ENCODE assay signal across 28 cellular contexts in genomic region chr2:196445991-196446390, GRCh38.
"Had no signal": no experiment of that assay in that cellular context is flagged by ENCODE, and none has a peak within 500 bp of the region (broad histone marks: within the 10 kb centered on the region; RNA-seq: fewer than 3 reads in every experiment).

No MANE protein-coding gene starts in this region.

- H3K4me1 ChIP-seq: suprapubic skin, testis, thyroid gland, tibial artery, tibial nerve, transverse colon, upper lobe of left lung, upper lobe of right lung, uterus, vagina had no signal

- H3K4me3 Mint-ChIP-seq: stimulated activated effector memory CD8-positive, alpha-beta T cell treated with anti-CD3 and anti-CD28 coated beads, Interleukin-12 subunit alpha, Interleukin-12 subunit beta, amount 100 ng/mL, for 72 hours; stimulated activated memory B cell treated with anti-CD40 and anti-IgM and Interleukin-4, amounts not matched to agents 10 μg/mL and 1 μg/mL and 100 μg/mL, for 72 hours; stimulated activated naive B cell treated with anti-CD40 and anti-IgM and Interleukin-4, amounts not matched to agents 10 μg/mL and 1 μg/mL and 100 μg/mL, for 72 hours; stimulated activated naive CD8-positive, alpha-beta T cell treated with anti-CD3 and anti-CD28 coated beads, Interleukin-15, amount 100 ng/mL, for 72 hours; stimulated activated naive CD8-positive, alpha-beta T cell treated with anti-CD3 and anti-CD28 coated beads, Interleukin-15, Interleukin-2, amounts not matched to agents 100 ng/mL and 50 ng/mL, for 24 hours; type B pancreatic cell had no signal

- H3K27me3 Mint-ChIP-seq: stimulated activated memory B cell treated with anti-CD40 and anti-IgM and Interleukin-4, amounts not matched to agents 10 μg/mL and 1 μg/mL and 100 μg/mL, for 72 hours; stimulated activated naive CD8-positive, alpha-beta T cell treated with anti-CD3 and anti-CD28 coated beads, Interleukin-15, amount 100 ng/mL, for 72 hours; stimulated activated naive CD8-positive, alpha-beta T cell treated with anti-CD3 and anti-CD28 coated beads, Interleukin-15, Interleukin-2, amounts not matched to agents 100 ng/mL and 50 ng/mL, for 24 hours; type B pancreatic cell had no signal

- ATAC-seq: stimulated activated effector memory CD8-positive, alpha-beta T cell treated with anti-CD3 and anti-CD28 coated beads, Interleukin-12 subunit alpha, Interleukin-12 subunit beta, amount 100 ng/mL, for 72 hours; stimulated activated memory B cell treated with anti-CD40 and anti-IgM and Interleukin-4, amounts not matched to agents 10 μg/mL and 1 μg/mL and 100 μg/mL, for 72 hours; stimulated activated naive B cell treated with anti-CD40 and anti-IgM and Interleukin-4, amounts not matched to agents 10 μg/mL and 1 μg/mL and 100 μg/mL, for 72 hours; stimulated activated naive CD8-positive, alpha-beta T cell treated with anti-CD3 and anti-CD28 coated beads, Interleukin-15, amount 100 ng/mL, for 72 hours; stimulated activated naive CD8-positive, alpha-beta T cell treated with anti-CD3 and anti-CD28 coated beads, Interleukin-15, Interleukin-2, amounts not matched to agents 100 U/mL and 50 U/mL, for 24 hours; upper lobe of right lung had no signal

- H3K4me3 ChIP-seq: suprapubic skin, testis, thoracic aorta, thyroid gland, tibial artery, tibial nerve, transverse colon, upper lobe of left lung, upper lobe of right lung, uterus, vagina had no signal

- H3K9me3 Mint-ChIP-seq: stimulated activated naive CD8-positive, alpha-beta T cell treated with anti-CD3 and anti-CD28 coated beads, Interleukin-15, amount 100 ng/mL, for 72 hours; stimulated activated naive CD8-positive, alpha-beta T cell treated with anti-CD3 and anti-CD28 coated beads, Interleukin-15, Interleukin-2, amounts not matched to agents 100 ng/mL and 50 ng/mL, for 24 hours; type B pancreatic cell had no signal

- FAIRE-seq: urothelium cell line had no signal

- H3K27ac ChIP-seq: suprapubic skin, testis, thoracic aorta, thyroid gland, tibial artery, tibial nerve, transverse colon, upper lobe of left lung, upper lobe of right lung, uterus, vagina had no signal

- H3K36me3 Mint-ChIP-seq: stimulated activated effector memory CD8-positive, alpha-beta T cell treated with anti-CD3 and anti-CD28 coated beads, Interleukin-12 subunit alpha, Interleukin-12 subunit beta, amount 100 ng/mL, for 72 hours; stimulated activated memory B cell treated with anti-CD40 and anti-IgM and Interleukin-4, amounts not matched to agents 10 μg/mL and 1 μg/mL and 100 μg/mL, for 72 hours; stimulated activated naive B cell treated with anti-CD40 and anti-IgM and Interleukin-4, amounts not matched to agents 10 μg/mL and 1 μg/mL and 100 μg/mL, for 72 hours; type B pancreatic cell had no signal

- H3K27ac Mint-ChIP-seq: stimulated activated effector memory CD8-positive, alpha-beta T cell treated with anti-CD3 and anti-CD28 coated beads, Interleukin-12 subunit alpha, Interleukin-12 subunit beta, amount 100 ng/mL, for 72 hours; stimulated activated memory B cell treated with anti-CD40 and anti-IgM and Interleukin-4, amounts not matched to agents 10 μg/mL and 1 μg/mL and 100 μg/mL, for 72 hours; stimulated activated naive B cell treated with anti-CD40 and anti-IgM and Interleukin-4, amounts not matched to agents 10 μg/mL and 1 μg/mL and 100 μg/mL, for 72 hours; stimulated activated naive CD8-positive, alpha-beta T cell treated with anti-CD3 and anti-CD28 coated beads, Interleukin-15, amount 100 ng/mL, for 72 hours; stimulated activated naive CD8-positive, alpha-beta T cell treated with anti-CD3 and anti-CD28 coated beads, Interleukin-15, Interleukin-2, amounts not matched to agents 100 ng/mL and 50 ng/mL, for 24 hours; type B pancreatic cell had no signal

- H3K9me3 ChIP-seq: suprapubic skin, testis, thoracic aorta, thyroid gland, tibial artery, tibial nerve, transverse colon, upper lobe of left lung, upper lobe of right lung, uterus, vagina had no signal

- H3K27me3 ChIP-seq: suprapubic skin, testis, thyroid gland, tibial artery, tibial nerve, transverse colon, upper lobe of left lung, upper lobe of right lung, uterus, vagina had no signal

- DNase-seq: stimulated activated CD4-positive, alpha-beta T cell treated with anti-CD3 and anti-CD28 coated beads, Interleukin-2, amount 100 ng/mL, for 48 hours; stimulated activated CD4-positive, alpha-beta T cell treated with anti-CD3 and anti-CD28 coated beads, Interleukin-4, amount 100 ng/mL, for 1 hour; stimulated activated CD4-positive, alpha-beta T cell treated with anti-CD3 and anti-CD28 coated beads, Interleukin-4, amount 100 ng/mL, for 24 hours; stimulated activated CD4-positive, alpha-beta T cell treated with anti-CD3 and anti-CD28 coated beads, Interleukin-4, amount 100 ng/mL, for 4 hours; stimulated activated CD8-positive, alpha-beta memory T cell treated with anti-CD3 and anti-CD28 coated beads, Interleukin-4, amount 100 ng/mL, for 48 hours; stimulated activated naive B cell treated with anti-CD40 and anti-IgM and Interleukin-4, amounts not matched to agents 10 μg/mL and 1 μg/mL and 100 μg/mL, for 72 hours; stimulated activated naive CD4-positive, alpha-beta T cell; stimulated activated naive CD4-positive, alpha-beta T cell treated with Interleukin-2 at 50 U/mL for 16 hours; stimulated activated naive CD8-positive, alpha-beta T cell treated with anti-CD3 and anti-CD28 coated beads, Interleukin-15, amount 100 ng/mL, for 72 hours; stimulated activated naive CD8-positive, alpha-beta T cell treated with anti-CD3 and anti-CD28 coated beads, Interleukin-15, Interleukin-2, amounts not matched to agents 100 U/mL and 50 U/mL, for 24 hours; substantia nigra; testis; thyroid gland; tibial artery; transverse colon; trophoblast cell; upper lobe of left lung; upper lobe of right lung; uterus had no signal

- H3K36me3 ChIP-seq: suprapubic skin, thoracic aorta, thyroid gland, tibial artery, tibial nerve, transverse colon, upper lobe of left lung, upper lobe of right lung, uterus, vagina had no signal

- H3K4me1 Mint-ChIP-seq: stimulated activated effector memory CD8-positive, alpha-beta T cell treated with anti-CD3 and anti-CD28 coated beads, Interleukin-12 subunit alpha, Interleukin-12 subunit beta, amount 100 ng/mL, for 72 hours; stimulated activated memory B cell treated with anti-CD40 and anti-IgM and Interleukin-4, amounts not matched to agents 10 μg/mL and 1 μg/mL and 100 μg/mL, for 72 hours; stimulated activated naive B cell treated with anti-CD40 and anti-IgM and Interleukin-4, amounts not matched to agents 10 μg/mL and 1 μg/mL and 100 μg/mL, for 72 hours; stimulated activated naive CD8-positive, alpha-beta T cell treated with anti-CD3 and anti-CD28 coated beads, Interleukin-15, amount 100 ng/mL, for 72 hours had no signal
